8 cellular contexts compared by ENCODE assay signal in genomic region chr15:83380682-83381081, GRCh38.
DNase-seq lines count a peak whose midpoint lies in the region; ATAC-seq and TF ChIP-seq lines count a peak whose summit lies in the region.

No MANE protein-coding gene starts in this region.

- H4K20me1 ChIP-seq in OCI-LY7 (ENCODE audit: insufficient read depth, low read length): no peaks in the 10 kb centered on the region

- H3K9me2 ChIP-seq in OCI-LY7 (ENCODE audit: insufficient read depth, low read length): no peaks in the 10 kb centered on the region

- no peak overlapping the region for H3K4me2 ChIP-seq in OCI-LY7 (ENCODE audit: low read length)

- H3K27me3 ChIP-seq in colonic mucosa (peaks cover 13% of the 10 kb centered on the region), gastrocnemius medialis (peaks cover 29 to 34% (median 31%) of the 10 kb centered on the region in 3 donors), tibial nerve (peaks cover 0 to 43% of the 10 kb centered on the region in 2 donors)

- H3K9ac ChIP-seq in colonic mucosa (ENCODE audit: low read depth in 2 of 2, low read length in 2 of 2): no peak overlapping the region

- H3K27ac ChIP-seq in OCI-LY7 (ENCODE audit: low read depth, low read length, poor library complexity, severe bottlenecking) (no peak overlapping the region), colonic mucosa (no peak overlapping the region), gastrocnemius medialis (no peak overlapping the region), tibial nerve (no peak overlapping the region)

- H2AFZ ChIP-seq in OCI-LY7 (ENCODE audit: low read length): no peak overlapping the region

- ATAC-seq in GM18499 (IDR thresholded peaks at IDR 0.05; ENCODE audit: insufficient read depth, unreplicated experiment) (peak; percentile 70), HG02973 (IDR thresholded peaks at IDR 0.05; ENCODE audit: unreplicated experiment) (peak; percentile 91), gastrocnemius medialis (no peak)

- H3K9me3 ChIP-seq in OCI-LY7 (ENCODE audit: low read length): no peaks in the 10 kb centered on the region
- no peaks in the 10 kb centered on the region for H3K9me3 ChIP-seq in colonic mucosa
- no peaks in the 10 kb centered on the region for H3K9me3 ChIP-seq in gastrocnemius medialis
- no peaks in the 10 kb centered on the region for H3K9me3 ChIP-seq in tibial nerve

- H3K4me3 ChIP-seq in OCI-LY7 (ENCODE audit: low read depth, low read length, poor library complexity, severe bottlenecking) (no peak overlapping the region), colonic mucosa (no peak overlapping the region), gastrocnemius medialis (no peak overlapping the region), tibial nerve (no peak overlapping the region)

- TF ChIP-seq POLR2A in gastrocnemius medialis (IDR thresholded peaks at IDR 0.05): no peak
- TF ChIP-seq POLR2A in tibial nerve (IDR thresholded peaks at IDR 0.05): no peak

- H3K36me3 ChIP-seq in OCI-LY7 (ENCODE audit: insufficient read depth, low read length) (no peaks in the 10 kb centered on the region), colonic mucosa (no peaks in the 10 kb centered on the region), gastrocnemius medialis (no peaks in the 10 kb centered on the region), tibial nerve (no peaks in the 10 kb centered on the region)

- no peak for TF ChIP-seq EP300 in tibial nerve (IDR thresholded peaks at IDR 0.05)

- TF ChIP-seq CTCF in OCI-LY7 (conservative IDR thresholded peaks at IDR 0.05; ENCODE audit: low read length): peak; percentile 72
- TF ChIP-seq CTCF in colonic mucosa (IDR thresholded peaks at IDR 0.05): no peak
- TF ChIP-seq CTCF in gastrocnemius medialis (IDR thresholded peaks at IDR 0.05 in 4 of 5, conservative IDR thresholded peaks at IDR 0.05 in 1 of 5): no peak
- no peak for TF ChIP-seq CTCF in tibial nerve (IDR thresholded peaks at IDR 0.05)

- 47% methylated on average over 4 of the region's 4 CpGs for WGBS in tibial nerve, 2 donors

- POLR2A ChIA-PET in OCI-LY7 (lab: Charles Lee): no interaction called here

- in situ Hi-C loops in gastrocnemius medialis (cut with MboI; ENCODE audit: low sequenced_read_pairs in 4 of 4): no loop called here

- DNase-seq in AG08396 (ENCODE audit: low spot score) (peak; percentile 47), OCI-LY7 (ENCODE audit: low spot score) (peak; percentile 51), colonic mucosa (peak; percentile 21), myocyte (ENCODE audit: low read depth) (peak; percentile 67), gastrocnemius medialis (no peak), tibial nerve (ENCODE audit: low spot score in 2 of 2) (no peak)

- no peaks in the 10 kb centered on the region for H3K79me2 ChIP-seq in OCI-LY7 (ENCODE audit: insufficient read depth, low read depth, low read length)

- no TSS peak for BruUV-seq in OCI-LY7 (replicated peaks; lab: Mats Ljungman, UMichigan)

- H3K4me1 ChIP-seq in OCI-LY7 (ENCODE audit: insufficient read depth, low read length, poor library complexity, severe bottlenecking) (no peaks in the 10 kb centered on the region), colonic mucosa (no peaks in the 10 kb centered on the region), gastrocnemius medialis (no peaks in the 10 kb centered on the region), tibial nerve (peaks cover 0 to 10% (median 0%) of the 10 kb centered on the region in 4 donors)

- CTCF ChIA-PET in OCI-LY7 (lab: Charles Lee; ENCODE audit: unreplicated experiment): no interaction called here

- intact Hi-C loops in OCI-LY7 (cut with micrococcal nuclease; ENCODE audit: unreplicated experiment): loop anchor here (2.0 to 5.0 kb wide), 2 partner anchors 132 to 533 kb away; no protein-coding TSS in a partner anchor
- intact Hi-C loops in colonic mucosa (cut with DNase I): no loop called here
- intact Hi-C loops in gastrocnemius medialis (cut with DNase I; ENCODE audit: low total_unique reads): loop anchor here (2.0 kb wide), 1 partner anchor 132 kb away; no protein-coding TSS in a partner anchor

Comparison
In these comparisons a context has a peak if more than half of its experiments do, and no peak if none do; other contexts are left out.
1. DNase-seq: peak in AG08396 (single experiment), OCI-LY7 (single experiment), colonic mucosa (single experiment) and myocyte (single experiment); none in gastrocnemius medialis (0 of 2) and tibial nerve (0 of 2).
2. ATAC-seq: peak in GM18499 (single experiment) and HG02973 (single experiment); none in gastrocnemius medialis (0 of 2).